8 cellular contexts compared by ENCODE assay signal in the genomic region with DNA sequence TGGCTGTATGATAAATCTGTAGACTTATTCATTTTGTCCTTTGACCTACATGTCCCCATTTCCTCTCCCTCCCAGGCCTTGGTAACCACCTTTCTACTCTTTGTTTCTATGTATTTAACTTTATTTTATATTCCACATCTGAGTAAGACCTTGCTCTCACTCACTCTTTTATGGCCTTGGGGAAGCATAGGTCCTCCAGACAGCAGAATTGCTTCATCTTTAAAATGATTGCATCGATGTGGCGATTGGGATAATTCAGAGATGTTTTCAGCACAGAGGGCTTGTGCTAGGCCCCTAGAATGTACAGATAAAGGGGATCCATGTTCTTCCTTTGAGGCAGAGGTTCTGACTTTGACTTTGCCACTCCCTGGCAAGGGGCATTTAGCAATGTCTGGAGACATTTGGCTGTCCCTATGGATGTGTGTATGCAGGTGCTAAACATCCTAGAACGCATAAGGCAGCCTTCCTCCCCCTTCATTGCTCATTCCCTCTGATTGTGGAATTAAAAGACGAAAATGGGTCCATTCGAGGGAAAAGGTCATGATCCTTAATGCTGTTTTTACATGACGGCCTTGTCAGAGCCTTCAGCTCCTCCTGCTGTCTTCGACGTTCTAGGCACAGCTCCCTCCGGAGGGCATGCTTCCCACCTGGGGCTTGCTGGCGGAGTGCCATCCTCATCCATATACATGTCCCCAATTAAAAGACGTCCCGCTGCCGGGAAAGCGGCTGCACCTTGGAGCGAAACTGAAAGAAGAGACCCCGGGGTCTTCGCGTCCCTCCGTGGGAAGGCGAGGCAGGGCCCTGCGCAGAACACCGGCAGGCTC. TPM values are rescaled to one million over a fixed set of nuclear protein-coding genes. Genes with fewer than 3 reads are reported as not detected.
A peak's percentile ranks its signal among the peaks of the same experiment; 100 is the strongest.
DNase-seq lines count a peak whose midpoint lies in the region; ATAC-seq and TF ChIP-seq lines count a peak whose summit lies in the region.

No MANE protein-coding gene starts in this region.

- no peak overlapping the region for H3K9ac ChIP-seq in muscle layer of colon (ENCODE audit: low read length)

- H3K27ac ChIP-seq in muscle layer of colon (ENCODE audit: low read depth, low read length), result no peak overlapping the region

- H3K36me3 ChIP-seq in MG63 (no peaks in the 10 kb centered on the region), muscle layer of colon (ENCODE audit: insufficient read depth, low read length) (no peaks in the 10 kb centered on the region)

- H3K9me3 ChIP-seq in MG63, result no peaks in the 10 kb centered on the region
- H3K9me3 ChIP-seq in muscle layer of colon (ENCODE audit: low read length), result no peaks in the 10 kb centered on the region

- H3K4me3 ChIP-seq in AG09309 (ENCODE audit: control insufficient read depth, low read depth, low read length) (peak overlapping the region; percentile 62), MG63 (peak overlapping the region; percentile 54), choroid plexus epithelial cell (ENCODE audit: low read depth, low read length) (peak overlapping the region; percentile 61), muscle layer of colon (ENCODE audit: low read depth in 1 of 2, low read length in 2 of 2) (peak overlapping the region; percentile 17 to 50)

- no peaks in the 10 kb centered on the region for H3K4me1 ChIP-seq in muscle layer of colon (ENCODE audit: insufficient read depth, low read length)

- H3K27me3 ChIP-seq in MG63 (no peaks in the 10 kb centered on the region), muscle layer of colon (ENCODE audit: control insufficient read depth in 1 of 2, insufficient read depth in 2 of 2, low read length in 2 of 2) (no peaks in the 10 kb centered on the region)

- no peak for ATAC-seq in HG03045 (IDR thresholded peaks at IDR 0.05; ENCODE audit: unreplicated experiment)

- TF ChIP-seq CTCF in AG09309 (IDR thresholded peaks at IDR 0.05; ENCODE audit: control insufficient read depth, insufficient read depth, low read depth, low read length, missing control alignments) (no peak), choroid plexus epithelial cell (conservative IDR thresholded peaks at IDR 0.05; ENCODE audit: low read depth, low read length) (no peak)

- DNase-seq in AG09309 (ENCODE audit: low read depth) (no peak), MG63 (no peak), choroid plexus epithelial cell (ENCODE audit: low read depth) (peak; percentile 55), dedifferentiated amniotic fluid mesenchymal stem cell (ENCODE audit: extremely low spot score) (no peak), C1 segment of cervical spinal cord (lab: John Stamatoyannopoulos, UW) (no peak)
- DNase-seq in activated CD4-positive, alpha-beta T cell treated with anti-CD3 and anti-CD28 coated beads, Interleukin-2, amount 50 U/mL, for 4 hours, result no peak

RNA-seq across cellular contexts. Expression of a gene that starts 1.1 kb away (rescaled TPM):
- 0.95 and 3.1 TPM in 2 replicates for total RNA-seq in MG63 (2014; rRNA removed; shearing (Covaris generic); ENCODE audit: low replicate concordance)
